ENCODE assay signal across 26 cellular contexts in the genomic region with DNA sequence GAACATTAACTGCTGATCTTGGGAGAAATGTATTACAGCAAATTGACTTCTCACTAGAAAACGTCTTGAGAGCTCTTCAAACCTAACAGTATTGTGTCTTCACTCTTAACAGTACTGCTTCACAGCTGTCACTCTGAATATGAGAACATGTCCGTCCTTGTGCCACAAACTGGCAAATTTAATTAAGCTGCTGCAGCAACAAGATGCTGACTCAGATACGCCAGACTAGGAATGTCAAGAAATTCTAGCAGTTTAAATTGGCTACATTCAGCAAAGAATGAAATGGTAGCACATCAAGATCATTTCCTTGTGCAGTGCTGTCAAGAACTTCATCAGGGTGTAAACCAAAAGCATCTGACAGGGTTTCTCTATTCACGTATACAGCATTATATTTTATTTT. TPM values are rescaled to one million over a fixed set of nuclear protein-coding genes. Genes with fewer than 3 reads are reported as not detected.
DNase-seq lines count a peak whose midpoint lies in the region; ATAC-seq and TF ChIP-seq lines count a peak whose summit lies in the region.
"Had no signal": no experiment of that assay in that cellular context is flagged by ENCODE, and none has a peak within 500 bp of the region (broad histone marks: within the 10 kb centered on the region; RNA-seq: fewer than 3 reads in every experiment).

No MANE protein-coding gene starts in this region.

- intact Hi-C loops in aorta (cut with DNase I), result no loop called here

- no peak overlapping the region for H3K4me3 Mint-ChIP-seq in nephron progenitor cell
- H3K4me3 Mint-ChIP-seq: stimulated activated naive CD8-positive, alpha-beta T cell treated with anti-CD3 and anti-CD28 coated beads, Interleukin-15, amount 100 ng/mL, for 72 hours; type B pancreatic cell had no signal

- H3K36me3 ChIP-seq in BE2C, result peaks cover 37% of the 10 kb centered on the region
- peaks cover 0 to 3% of the 10 kb centered on the region in 2 donors for H3K36me3 ChIP-seq in aorta (ENCODE audit: control insufficient read depth in 1 of 2, insufficient read depth in 2 of 2, low read length in 1 of 2)
- H3K36me3 ChIP-seq: colonic mucosa had no signal

- H3K27me3 ChIP-seq in BE2C (no peaks in the 10 kb centered on the region), aorta (ENCODE audit: control insufficient read depth in 1 of 2, insufficient read depth in 2 of 2, low read length in 1 of 2) (no peaks in the 10 kb centered on the region)
- H3K27me3 ChIP-seq: ascending aorta, colonic mucosa, sigmoid colon had no signal

- no peaks in the 10 kb centered on the region for H3K9me3 Mint-ChIP-seq in nephron progenitor cell
- H3K9me3 Mint-ChIP-seq: stimulated activated naive CD8-positive, alpha-beta T cell treated with anti-CD3 and anti-CD28 coated beads, Interleukin-15, amount 100 ng/mL, for 72 hours; type B pancreatic cell had no signal

- no peaks in the 10 kb centered on the region for H3K27me3 Mint-ChIP-seq in nephron progenitor cell (ENCODE audit: low read depth, poor library complexity)
- H3K27me3 Mint-ChIP-seq: stimulated activated naive CD8-positive, alpha-beta T cell treated with anti-CD3 and anti-CD28 coated beads, Interleukin-15, amount 100 ng/mL, for 72 hours; type B pancreatic cell had no signal

- no peak for TF ChIP-seq CTCF in BE2C (IDR thresholded peaks at IDR 0.05; ENCODE audit: low read depth, low read length)
- no peak for TF ChIP-seq CTCF in NB4 (IDR thresholded peaks at IDR 0.05; ENCODE audit: low read depth, low read length)
- TF ChIP-seq CTCF in nephron progenitor cell (IDR thresholded peaks at IDR 0.05), result no peak

- 73 to 75% methylated on average over 4 of the region's 4 CpGs for WGBS in aorta, 2 donors

- DNase-seq in BE2C (peak; percentile 36), NB4 (ENCODE audit: low read depth) (peak; percentile 16), amniotic epithelial cell (ENCODE audit: low read depth) (peak; percentile 10), nephron progenitor cell (no peak), aorta (no peak), cerebellar nuclear complex (lab: John Stamatoyannopoulos, UW) (no peak), germinal center (ENCODE audit: low spot score) (no peak)
- DNase-seq: activated CD4-positive, alpha-beta T cell treated with anti-CD3 and anti-CD28 coated beads, Interleukin-2, amount 50 U/mL, for 48 hours; activated naive CD4-positive, alpha-beta T cell; activated T-cell treated with anti-CD3 and anti-CD28 coated beads for 4 hours; colonic mucosa; foreskin melanocyte; left colon; mucosa of descending colon; NCI-H1092 treated with DMSO at 0.1 percent for 48 hours; occipital lobe; sigmoid colon; stimulated activated CD4-positive, alpha-beta T cell treated with anti-CD3 and anti-CD28 coated beads, Interleukin-1b, Interleukin-23, amount 100 ng/mL, for 48 hours; stimulated activated naive CD8-positive, alpha-beta T cell treated with anti-CD3 and anti-CD28 coated beads, Interleukin-15, amount 100 ng/mL, for 72 hours had no signal

- H3K36me3 Mint-ChIP-seq in nephron progenitor cell (ENCODE audit: low read depth), result peaks cover 55% of the 10 kb centered on the region

- H3K27ac ChIP-seq in aorta (ENCODE audit: low read depth in 1 of 2, low read length in 2 of 2), result no peak overlapping the region
- H3K27ac ChIP-seq: ascending aorta, colonic mucosa, KMS-11, RWPE1, sigmoid colon, VCaP had no signal

- H3K4me3 ChIP-seq in BE2C (ENCODE audit: low read depth, low read length), result peak overlapping the region; percentile 4; the same call in 1 of the 2 replicates
- no peak overlapping the region for H3K4me3 ChIP-seq in NB4 (ENCODE audit: low read depth, low read length)
- no peak overlapping the region for H3K4me3 ChIP-seq in aorta (ENCODE audit: low read length in 2 of 2)
- H3K4me3 ChIP-seq: ascending aorta, colonic mucosa, HAP-1, mucosa of descending colon, sigmoid colon had no signal

- no peak for TF ChIP-seq POLR2A in NB4 (IDR thresholded peaks at IDR 0.05; ENCODE audit: extremely low read depth, insufficient read length)

- H3K27ac Mint-ChIP-seq in nephron progenitor cell, result peak overlapping the region; percentile 50
- H3K27ac Mint-ChIP-seq: stimulated activated naive CD8-positive, alpha-beta T cell treated with anti-CD3 and anti-CD28 coated beads, Interleukin-15, amount 100 ng/mL, for 72 hours; type B pancreatic cell had no signal

- H3K4me1 Mint-ChIP-seq in nephron progenitor cell, result peaks cover 11% of the 10 kb centered on the region

- H3K9me3 ChIP-seq in BE2C (no peaks in the 10 kb centered on the region), aorta (ENCODE audit: control insufficient read depth, low read length) (no peaks in the 10 kb centered on the region)
- H3K9me3 ChIP-seq: ascending aorta, colonic mucosa, HAP-1, mucosa of descending colon, sigmoid colon had no signal

- ATAC-seq in aorta (ENCODE audit: low FRiP score) (no peak), GM19397 (IDR thresholded peaks at IDR 0.05; ENCODE audit: unreplicated experiment) (no peak)
- ATAC-seq: left colon; mucosa of descending colon; stimulated activated naive CD8-positive, alpha-beta T cell treated with anti-CD3 and anti-CD28 coated beads, Interleukin-15, amount 100 ng/mL, for 72 hours had no signal

- peaks cover 16% of the 10 kb centered on the region for H3K4me1 ChIP-seq in BE2C
- no peaks in the 10 kb centered on the region for H3K4me1 ChIP-seq in aorta (ENCODE audit: control insufficient read depth in 1 of 2, insufficient read depth in 2 of 2, low read length in 2 of 2)
- H3K4me1 ChIP-seq: colonic mucosa had no signal

RNA-seq across cellular contexts. Expression of a gene that starts 7.6 kb away (rescaled TPM):
- polyA plus RNA-seq in BE2C (2012; ENCODE audit: insufficient read depth, insufficient read length, low read depth), result 48.5 TPM
- total RNA-seq in aorta, result 10 to 100 TPM; 40.0 to 62.0 TPM
- 10 to 100 TPM in 1 of 2 donors, 1 to 10 TPM in 1; 7.1 to 12.0 TPM for polyA plus RNA-seq in aorta

Comparison
In these comparisons a context has a peak if more than half of its experiments do, and no peak if none do; other contexts are left out.
1. DNase-seq: peak in BE2C (single experiment), NB4 (single experiment) and amniotic epithelial cell (single experiment); none in nephron progenitor cell (single experiment), aorta (0 of 2), cerebellar nuclear complex (0 of 2) and germinal center (single experiment).